In the genomic region with DNA sequence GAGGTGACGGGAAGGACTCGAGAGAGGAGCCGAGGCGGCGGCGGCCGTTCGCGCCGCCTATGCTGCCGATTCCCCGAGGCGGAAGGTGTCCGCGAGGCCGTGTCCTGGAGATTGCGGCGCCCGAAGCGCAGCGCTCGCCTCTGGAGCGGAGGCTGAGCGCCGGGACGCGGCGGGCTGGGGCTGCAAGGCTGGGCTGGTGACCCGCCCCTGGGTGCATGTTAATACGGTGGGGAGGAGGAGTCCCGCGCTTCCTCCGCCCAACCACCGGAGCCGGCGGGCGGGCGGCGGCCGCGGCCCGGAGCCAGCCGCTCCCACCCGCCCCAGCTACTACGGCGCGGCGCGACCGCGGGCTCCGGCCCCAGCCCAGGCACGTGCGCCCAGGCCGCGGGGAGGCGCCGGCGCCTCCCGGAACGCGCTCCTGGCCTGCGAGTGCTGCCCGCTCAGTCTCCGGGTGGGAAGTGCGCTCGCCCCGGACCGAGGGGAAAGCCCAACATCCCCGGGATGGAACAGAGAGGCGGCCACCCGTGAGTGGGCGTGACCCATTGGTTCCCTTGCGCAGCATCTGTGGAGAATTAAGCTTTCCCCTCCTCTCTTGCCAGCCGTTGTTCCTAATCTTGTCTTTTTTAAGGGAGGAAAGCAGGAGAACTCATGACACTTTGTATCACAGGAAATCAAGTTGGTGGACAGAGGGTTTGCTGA, we compare ENCODE assay signal across 8 cellular contexts. TPM values are rescaled to one million over a fixed set of nuclear protein-coding genes. Genes with fewer than 3 reads are reported as not detected.
DNase-seq lines count a peak whose midpoint lies in the region; ATAC-seq and TF ChIP-seq lines count a peak whose summit lies in the region.

DLGAP1 (minus strand) TSS at position 195 of the 699 bp plus-strand sequence.

- peak within 1 kb of the TSS; percentile 67 for H3K4me3 Mint-ChIP-seq in mesothelial cell of epicardium

- peak within 1 kb of the TSS in 52 of 59 donors; percentile 8 to 85 (median 64) for H3K27ac ChIP-seq in dorsolateral prefrontal cortex

- TF ChIP-seq CTCF in dorsolateral prefrontal cortex (IDR thresholded peaks at IDR 0.05 in 54 of 56, conservative IDR thresholded peaks at IDR 0.05 in 2 of 56; ENCODE audit: low read depth in 1 of 56, partially characterized antibody in 56 of 56): no peak
- no peak for TF ChIP-seq CTCF in mesothelial cell of epicardium (IDR thresholded peaks at IDR 0.05; ENCODE audit: unreplicated experiment)

- peak; percentile 76 for ATAC-seq in GM19023 (IDR thresholded peaks at IDR 0.05; ENCODE audit: unreplicated experiment)
- ATAC-seq in GM21390 (IDR thresholded peaks at IDR 0.05; ENCODE audit: unreplicated experiment): no peak
- no peak for ATAC-seq in GM18505 (IDR thresholded peaks at IDR 0.05; ENCODE audit: unreplicated experiment)

- intact Hi-C loops in dorsolateral prefrontal cortex (cut with DNase I): no loop called here

- no peak for TF ChIP-seq POLR2A in GM18505 (IDR thresholded peaks at IDR 0.05; ENCODE audit: borderline replicate concordance, extremely low read depth, insufficient read depth, insufficient read length)

- no peak within 1 kb of the TSS for H3K27ac Mint-ChIP-seq in mesothelial cell of epicardium

- H3K4me3 ChIP-seq in dorsolateral prefrontal cortex: peak within 1 kb of the TSS; percentile 38 to 78 (median 64)

- peaks cover 11% of the 10 kb centered on the region for H3K4me1 Mint-ChIP-seq in mesothelial cell of epicardium

- no peaks in the 10 kb centered on the region for H3K36me3 Mint-ChIP-seq in mesothelial cell of epicardium

- peaks cover 0 to 43% (median 6%) of the 10 kb centered on the region in 45 donors for H3K27me3 ChIP-seq in dorsolateral prefrontal cortex

- DNase-seq in AG20443 (ENCODE audit: low spot score) (peak; percentile 40), NCI-H146 (lab: John Stamatoyannopoulos, UW) (peak; percentile 78), dorsolateral prefrontal cortex (peak in 9 of 10 donors; percentile 25 to 80 (median 65)), mesothelial cell of epicardium (ENCODE audit: low spot score in 2 of 2, unreplicated experiment in 2 of 2) (peak; percentile 40 to 74), DMS53 (lab: John Stamatoyannopoulos, UW) (no peak)

- no peaks in the 10 kb centered on the region for H3K9me3 Mint-ChIP-seq in mesothelial cell of epicardium

- H3K27me3 Mint-ChIP-seq in mesothelial cell of epicardium (ENCODE audit: low read depth): peaks cover 87% of the 10 kb centered on the region

RNA-seq across cellular contexts. Expression of gene DLGAP1, which starts in this region (rescaled TPM):
- total RNA-seq in dorsolateral prefrontal cortex: 100 to 1,000 TPM in 119 of 120 experiments, 10 to 100 TPM in 1; 86.8 to 390 (median 281) TPM
- 4.6 to 5.1 TPM (median 4.9 TPM) in 3 replicates for total RNA-seq in mesothelial cell of epicardium

Comparison
In these comparisons a context has a peak if more than half of its experiments do, and no peak if none do; other contexts are left out.
1. RNA of gene DLGAP1 (total RNA-seq): 86.8 to 390 TPM in dorsolateral prefrontal cortex; 4.6 to 5.1 TPM in mesothelial cell of epicardium; every median in the first group is over 10 times any median in the second.